12 cellular contexts compared by ENCODE assay signal in genomic region chr2:214960677-214961076, GRCh38.
DNase-seq lines count a peak whose midpoint lies in the region; ATAC-seq and TF ChIP-seq lines count a peak whose summit lies in the region.
"Had no signal": no experiment of that assay in that cellular context is flagged by ENCODE, and none has a peak within 500 bp of the region (broad histone marks: within the 10 kb centered on the region; RNA-seq: fewer than 3 reads in every experiment).

No MANE protein-coding gene starts in this region.

- no TSS peak for BruUV-seq in IMR-90 (replicated peaks; lab: Mats Ljungman, UMichigan)

- dilution Hi-C loops in IMR-90 (cut with HindIII; ENCODE audit: low sequenced_read_pairs, unreplicated experiment), result no loop called here

- no peak overlapping the region for H4K5ac ChIP-seq in IMR-90 (ENCODE audit: low read depth, low read length)

- H3K4ac ChIP-seq in IMR-90 (ENCODE audit: low read depth, low read length), result no peak overlapping the region

- no peak overlapping the region for H2BK5ac ChIP-seq in IMR-90 (ENCODE audit: low read depth, low read length, poor library complexity, severe bottlenecking)

- H3K36me3 ChIP-seq in DND-41 (ENCODE audit: insufficient read depth, low read length) (no peaks in the 10 kb centered on the region), IMR-90 (ENCODE audit: control insufficient read depth, insufficient read depth, low read length) (no peaks in the 10 kb centered on the region), aorta (ENCODE audit: control insufficient read depth in 1 of 2, insufficient read depth in 2 of 2, low read length in 1 of 2) (no peaks in the 10 kb centered on the region)

- H3K4me1 ChIP-seq in DND-41 (ENCODE audit: insufficient read depth, low read length) (no peaks in the 10 kb centered on the region), IMR-90 (ENCODE audit: control insufficient read depth, insufficient read depth, low read length) (no peaks in the 10 kb centered on the region), aorta (ENCODE audit: control insufficient read depth in 1 of 2, insufficient read depth in 2 of 2, low read length in 2 of 2) (no peaks in the 10 kb centered on the region)

- H4K20me1 ChIP-seq in DND-41 (ENCODE audit: insufficient read depth, low read length) (no peaks in the 10 kb centered on the region), IMR-90 (ENCODE audit: insufficient read depth, low read length) (no peaks in the 10 kb centered on the region)

- TF ChIP-seq POLR2A in IMR-90 (IDR thresholded peaks at IDR 0.05; ENCODE audit: low read depth, low read length), result no peak

- no peak for DNase-seq in DND-41
- peak; percentile 1 for DNase-seq in IMR-90
- DNase-seq in astrocyte of the spinal cord (ENCODE audit: low read depth, low spot score), result peak; percentile 19
- DNase-seq in myocyte (ENCODE audit: low read depth), result peak; percentile 7
- DNase-seq in aorta, result no peak
- no peak for DNase-seq in MV-4-11 (lab: John Stamatoyannopoulos, UW)
- no peak for DNase-seq in 8988T
- DNase-seq: activated CD4-positive, alpha-beta T cell treated with anti-CD3 and anti-CD28 coated beads for 1 hour; activated effector memory CD4-positive, alpha-beta T cell treated with Interleukin-2 at 50 U/mL for 16 hours; NCI-H2107; RPMI8226 had no signal

- H2AFZ ChIP-seq in DND-41 (ENCODE audit: low read depth, low read length), result no peak overlapping the region
- H2AFZ ChIP-seq in IMR-90 (replicated peaks; ENCODE audit: low read length, poor library complexity), result no peak overlapping the region

- no peak overlapping the region for H3K18ac ChIP-seq in IMR-90 (ENCODE audit: low read depth, low read length)

- no peaks in the 10 kb centered on the region for H3K9me3 ChIP-seq in DND-41 (ENCODE audit: insufficient read depth, low read length, severe bottlenecking)
- H3K9me3 ChIP-seq in IMR-90 (ENCODE audit: control insufficient read depth, insufficient read depth, low read length), result no peaks in the 10 kb centered on the region
- no peaks in the 10 kb centered on the region for H3K9me3 ChIP-seq in aorta (ENCODE audit: control insufficient read depth, low read length)

- no peak overlapping the region for H3K56ac ChIP-seq in IMR-90 (ENCODE audit: extremely low read depth, insufficient read depth, low read length)

- no peaks in the 10 kb centered on the region for H3K79me2 ChIP-seq in DND-41 (ENCODE audit: insufficient read depth, low read length)

- H3K9ac ChIP-seq in DND-41 (ENCODE audit: low read depth, low read length) (no peak overlapping the region), IMR-90 (ENCODE audit: low read depth, low read length) (no peak overlapping the region)

- H2BK20ac ChIP-seq in IMR-90 (ENCODE audit: low read depth, low read length), result no peak overlapping the region

- peak; percentile 39 for TF ChIP-seq CTCF in DND-41 (IDR thresholded peaks at IDR 0.05; ENCODE audit: borderline replicate concordance, extremely low read depth, low read length, poor library complexity, severe bottlenecking)
- TF ChIP-seq CTCF in IMR-90 (conservative IDR thresholded peaks at IDR 0.05; ENCODE audit: low read depth, low read length), result peak; percentile 28; the same call in 1 of the 2 replicates
- TF ChIP-seq CTCF in astrocyte of the spinal cord (IDR thresholded peaks at IDR 0.05; ENCODE audit: low read depth, low read length), result no peak

- no peak overlapping the region for H3K4me3 ChIP-seq in DND-41 (ENCODE audit: low read depth in 1 of 2, low read length in 2 of 2)
- H3K4me3 ChIP-seq in IMR-90 (ENCODE audit: insufficient read depth, low read depth, low read length), result no peak overlapping the region
- no peak overlapping the region for H3K4me3 ChIP-seq in astrocyte of the spinal cord (ENCODE audit: low read depth, low read length)
- H3K4me3 ChIP-seq in aorta (ENCODE audit: low read length in 2 of 2), result no peak overlapping the region

- no peak for ATAC-seq in DND-41 (ENCODE audit: insufficient read depth, low read depth)
- ATAC-seq in IMR-90 (ENCODE audit: low read depth), result no peak
- no peak for ATAC-seq in aorta (ENCODE audit: low FRiP score)
- no peak for ATAC-seq in HG02759 (IDR thresholded peaks at IDR 0.05; ENCODE audit: unreplicated experiment)

- no peak overlapping the region for H4K91ac ChIP-seq in IMR-90 (ENCODE audit: insufficient read depth, low read depth, low read length)

- CTCF ChIA-PET in IMR-90 (lab: Yijun Ruan, JAX), result interaction anchor here (0.9 to 2.2 kb wide), 2 partner anchors 16 to 970 kb away, joined by 3 to 7 read pairs; no protein-coding TSS in a partner anchor

- in situ Hi-C loops in IMR-90 (cut with MboI; ENCODE audit: low sequenced_read_pairs), result loop anchor here (10.0 kb wide), 1 partner anchor 974 kb away; no protein-coding TSS in a partner anchor
- in situ Hi-C loops in astrocyte of the spinal cord (cut with HindIII; ENCODE audit: low sequenced_read_pairs), result no loop called here

- H3K14ac ChIP-seq in IMR-90 (replicated peaks; ENCODE audit: low read depth, low read length), result no peak overlapping the region

- H3K27me3 ChIP-seq in DND-41 (ENCODE audit: insufficient read depth, low read length, poor library complexity) (no peaks in the 10 kb centered on the region), IMR-90 (ENCODE audit: control insufficient read depth, insufficient read depth, low read length) (no peaks in the 10 kb centered on the region; the same call in 1 of the 2 replicates), aorta (ENCODE audit: control insufficient read depth in 1 of 2, insufficient read depth in 2 of 2, low read length in 1 of 2) (no peaks in the 10 kb centered on the region)

- POLR2A ChIA-PET in IMR-90 (lab: Charles Lee; ENCODE audit: unreplicated experiment), result no interaction called here

- H2AK5ac ChIP-seq in IMR-90 (ENCODE audit: low read depth, low read length), result no peak overlapping the region

- TF ChIP-seq RAD21 in IMR-90 (IDR thresholded peaks at IDR 0.05; ENCODE audit: low read length), result peak; percentile 39

- no peak overlapping the region for H4K8ac ChIP-seq in IMR-90 (ENCODE audit: low read depth in 2 of 2, low read length in 2 of 2)

- no peak overlapping the region for H2BK120ac ChIP-seq in IMR-90 (ENCODE audit: low read depth, low read length)

- H3K9me1 ChIP-seq in IMR-90 (ENCODE audit: insufficient read depth, low read length), result no peaks in the 10 kb centered on the region

- intact Hi-C loops in IMR-90 (cut with micrococcal nuclease) (loop anchor here (2.0 to 5.0 kb wide), 3 partner anchors 312 to 970 kb away; no protein-coding TSS in a partner anchor), aorta (cut with DNase I) (no loop called here)

- H3K4me2 ChIP-seq in DND-41 (ENCODE audit: insufficient read depth, low read length), result no peak overlapping the region
- no peak overlapping the region for H3K4me2 ChIP-seq in IMR-90 (ENCODE audit: low read depth, low read length)

- no peak overlapping the region for H2AK9ac ChIP-seq in IMR-90 (replicated peaks; ENCODE audit: low read depth, low read length, poor library complexity)

- no peak overlapping the region for H3K23ac ChIP-seq in IMR-90 (ENCODE audit: low read depth, low read length)

- H3K27ac ChIP-seq in DND-41 (ENCODE audit: low read length) (no peak overlapping the region), IMR-90 (ENCODE audit: insufficient read depth, low read length) (no peak overlapping the region), aorta (ENCODE audit: low read depth in 1 of 2, low read length in 2 of 2) (no peak overlapping the region)

- no peaks in the 10 kb centered on the region for H3K79me1 ChIP-seq in IMR-90 (ENCODE audit: low read depth in 1 of 2, low read length in 2 of 2)

- no peak overlapping the region for H2BK15ac ChIP-seq in IMR-90 (ENCODE audit: low read depth, low read length)

TF ChIP-seq in IMR-90, 13 proteins besides CTCF, POLR2A, EP300 and RAD21:
- peak; percentile 31; the same call in 1 of the 2 replicates for TF ChIP-seq SMC3 (IDR thresholded peaks at IDR 0.05; ENCODE audit: low read depth, low read length)
- no peak for TF ChIP-seq ELK1 (IDR thresholded peaks at IDR 0.05; ENCODE audit: borderline replicate concordance, low read depth, low read length)
TF ChIP-seq in IMR-90: peak in this region for 1.

Comparison
In these comparisons a context has a peak if more than half of its experiments do, and no peak if none do; other contexts are left out.
1. DNase-seq: peak in IMR-90 (single experiment), astrocyte of the spinal cord (single experiment) and myocyte (single experiment); none in DND-41 (single experiment), aorta (0 of 2), MV-4-11 (single experiment) and 8988T (single experiment).